ENCODE assay signal across 9 cellular contexts in genomic region chr9:129946596-129946995, GRCh38.
DNase-seq lines count a peak whose midpoint lies in the region; ATAC-seq, FAIRE-seq and TF ChIP-seq lines count a peak whose summit lies in the region.
"Had no signal": no experiment of that assay in that cellular context is flagged by ENCODE, and none has a peak within 500 bp of the region (broad histone marks: within the 10 kb centered on the region; RNA-seq: fewer than 3 reads in every experiment).

No MANE protein-coding gene starts in this region.

- H3K36me3 Mint-ChIP-seq in CD4-positive, alpha-beta T cell (ENCODE audit: low read depth) = peaks cover 72% of the 10 kb centered on the region

- H3K9me3 ChIP-seq in CD4-positive, alpha-beta T cell (ENCODE audit: control insufficient read depth, low read length) = no peaks in the 10 kb centered on the region
- H3K9me3 ChIP-seq in prostate gland = no peaks in the 10 kb centered on the region

- H3K4me3 ChIP-seq in NB4 (ENCODE audit: low read depth, low read length) (no peak overlapping the region), prostate gland (no peak overlapping the region)

- CTCF ChIA-PET in CD4-positive, alpha-beta T cell (lab: Charles Lee) = interaction anchor here (2.1 kb wide), 1 partner anchor 61 kb away, joined by 5 read pairs; no protein-coding TSS in a partner anchor

- WGBS in prostate gland = 72% methylated on average over 2 of the region's 2 CpGs

- H3K4me1 ChIP-seq in prostate gland (replicated peaks) = no peaks in the 10 kb centered on the region
- H3K4me1 ChIP-seq: parathyroid adenoma had no signal

- H3K9me3 Mint-ChIP-seq in CD4-positive, alpha-beta T cell = peaks cover 5% of the 10 kb centered on the region

- no peaks in the 10 kb centered on the region for H3K27me3 Mint-ChIP-seq in CD4-positive, alpha-beta T cell

- FAIRE-seq in HTR-8/SVneo (lab: Jason Lieb, UNC) = no peak

- H3K4me3 Mint-ChIP-seq in CD4-positive, alpha-beta T cell = peak overlapping the region; percentile 71

- H3K4me1 Mint-ChIP-seq in CD4-positive, alpha-beta T cell (ENCODE audit: low read depth) = peaks cover 68% of the 10 kb centered on the region

- POLR2A ChIA-PET in CD4-positive, alpha-beta T cell (lab: Charles Lee) = interaction anchor here (0.7 to 3.6 kb wide), 4 partner anchors 17 to 107 kb away, joined by 3 to 43 read pairs (median 18); partner anchors contain the start of gene GPR107

- no peak for TF ChIP-seq CTCF in CD4-positive, alpha-beta T cell (IDR thresholded peaks at IDR 0.05)
- TF ChIP-seq CTCF in NB4 (IDR thresholded peaks at IDR 0.05; ENCODE audit: low read depth, low read length) (no peak), prostate gland (IDR thresholded peaks at IDR 0.05) (no peak)

- peak overlapping the region; percentile 50 for H3K27ac ChIP-seq in CD4-positive, alpha-beta T cell (ENCODE audit: low read depth, low read length)
- H3K27ac ChIP-seq in caudate nucleus (ENCODE audit: low read depth, low read length) (peak overlapping the region; percentile 90), prostate gland (peak overlapping the region; percentile 63 to 68)
- H3K27ac ChIP-seq: parathyroid adenoma had no signal

- ATAC-seq in CD4-positive, alpha-beta T cell (ENCODE audit: poor library complexity) = no peak
- ATAC-seq in HG02840 (IDR thresholded peaks at IDR 0.05; ENCODE audit: low FRiP score, unreplicated experiment) (no peak), HG02678 (IDR thresholded peaks at IDR 0.05; ENCODE audit: unreplicated experiment) (no peak), HG02970 (IDR thresholded peaks at IDR 0.05; ENCODE audit: low FRiP score, unreplicated experiment) (no peak)

- no peaks in the 10 kb centered on the region for H3K36me3 ChIP-seq in prostate gland

- peak overlapping the region; percentile 76 for H3K27ac Mint-ChIP-seq in CD4-positive, alpha-beta T cell

- H3K27me3 ChIP-seq in CD4-positive, alpha-beta T cell (ENCODE audit: control insufficient read depth, insufficient read depth, low read length) = no peaks in the 10 kb centered on the region
- H3K27me3 ChIP-seq in prostate gland (replicated peaks; ENCODE audit: insufficient read depth) = no peaks in the 10 kb centered on the region

- no peak for DNase-seq in CD4-positive, alpha-beta T cell
- DNase-seq in NB4 (ENCODE audit: low read depth) = peak; percentile 56
- no peak for DNase-seq in caudate nucleus (lab: John Stamatoyannopoulos, UW)
- DNase-seq in prostate gland (ENCODE audit: low spot score) = no peak
- DNase-seq in HTR-8/SVneo (ENCODE audit: insufficient read length, low spot score) = no peak

- TF ChIP-seq POLR2A in NB4 (IDR thresholded peaks at IDR 0.05; ENCODE audit: extremely low read depth, insufficient read length) (no peak), prostate gland (IDR thresholded peaks at IDR 0.05) (no peak)

- intact Hi-C loops in CD4-positive, alpha-beta T cell (cut with DNase I, micrococcal nuclease) = loop anchor here in 1 of 2 experiments (10.0 kb wide), 1 partner anchor 112 kb away; the partner anchor contains the start of genes C9orf78 and USP20
- intact Hi-C loops in prostate gland (cut with DNase I) = no loop called here
